25 cellular contexts compared by ENCODE assay signal in the genomic region with DNA sequence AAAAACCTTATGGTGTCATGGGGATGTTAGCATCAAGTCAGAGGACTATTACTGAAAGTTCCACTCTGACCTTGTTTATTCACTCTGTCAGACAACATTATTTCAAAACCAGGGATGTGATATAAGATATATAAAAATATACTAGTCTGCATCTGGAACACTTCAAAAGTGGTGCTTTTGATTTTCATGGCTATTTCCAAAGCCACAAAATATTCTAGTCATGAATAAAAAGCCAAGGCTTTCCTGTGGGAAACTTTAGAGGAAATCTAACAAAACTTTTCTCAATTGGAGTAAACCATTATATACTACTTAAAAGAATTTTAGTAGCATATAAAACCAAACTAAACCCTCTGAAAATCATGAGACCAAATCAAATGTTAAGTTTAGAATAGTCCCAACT.
"Had no signal": no experiment of that assay in that cellular context is flagged by ENCODE, and none has a peak within 500 bp of the region (broad histone marks: within the 10 kb centered on the region; RNA-seq: fewer than 3 reads in every experiment).

No MANE protein-coding gene starts in this region.

- H3K4me1 ChIP-seq: colonic mucosa, esophagus squamous epithelium, foreskin keratinocyte, gastrocnemius medialis, left lung, lower lobe of right lung had no signal

- H3K27me3 ChIP-seq: colonic mucosa, esophagus squamous epithelium, gastrocnemius medialis, heart right ventricle, left lung had no signal

- DNase-seq: colonic mucosa; cortex of kidney; dermis blood vessel endothelial cell; dorsolateral prefrontal cortex; effector CD4-positive, alpha-beta T cell; effector memory CD4-positive, alpha-beta T cell; erythroblast; esophagus squamous epithelium; foreskin keratinocyte; gastrocnemius medialis; glutamatergic neuron; head of caudate nucleus; heart right ventricle; hippocampal formation; left cardiac atrium; left lung; left ventricle myocardium superior; lower lobe of right lung; mesenchymal stem cell; mucosa of descending colon; naive B cell had no signal

- H3K9me3 ChIP-seq: colonic mucosa, esophagus squamous epithelium, gastrocnemius medialis, lower lobe of right lung, mucosa of descending colon had no signal

- FAIRE-seq: islet of Langerhans, keratinocyte had no signal

- H3K4me3 ChIP-seq: colonic mucosa, dorsolateral prefrontal cortex, esophagus squamous epithelium, gastrocnemius medialis, heart right ventricle, left lung, lower lobe of right lung, mucosa of descending colon had no signal

- ATAC-seq: esophagus mucosa, foreskin keratinocyte, gastrocnemius medialis, heart right ventricle, left cardiac atrium, left lung, left ventricle myocardium superior, lower lobe of right lung, mucosa of descending colon had no signal

- H3K36me3 ChIP-seq: colonic mucosa, esophagus squamous epithelium, gastrocnemius medialis, heart right ventricle, left lung, lower lobe of right lung had no signal

- H3K27ac ChIP-seq: colonic mucosa, dorsolateral prefrontal cortex, epithelial cell of prostate, esophagus squamous epithelium, foreskin keratinocyte, gastrocnemius medialis, heart right ventricle, left lung, lower lobe of right lung had no signal
